Comparison of ENCODE assay signal across 8 cellular contexts in the genomic region with DNA sequence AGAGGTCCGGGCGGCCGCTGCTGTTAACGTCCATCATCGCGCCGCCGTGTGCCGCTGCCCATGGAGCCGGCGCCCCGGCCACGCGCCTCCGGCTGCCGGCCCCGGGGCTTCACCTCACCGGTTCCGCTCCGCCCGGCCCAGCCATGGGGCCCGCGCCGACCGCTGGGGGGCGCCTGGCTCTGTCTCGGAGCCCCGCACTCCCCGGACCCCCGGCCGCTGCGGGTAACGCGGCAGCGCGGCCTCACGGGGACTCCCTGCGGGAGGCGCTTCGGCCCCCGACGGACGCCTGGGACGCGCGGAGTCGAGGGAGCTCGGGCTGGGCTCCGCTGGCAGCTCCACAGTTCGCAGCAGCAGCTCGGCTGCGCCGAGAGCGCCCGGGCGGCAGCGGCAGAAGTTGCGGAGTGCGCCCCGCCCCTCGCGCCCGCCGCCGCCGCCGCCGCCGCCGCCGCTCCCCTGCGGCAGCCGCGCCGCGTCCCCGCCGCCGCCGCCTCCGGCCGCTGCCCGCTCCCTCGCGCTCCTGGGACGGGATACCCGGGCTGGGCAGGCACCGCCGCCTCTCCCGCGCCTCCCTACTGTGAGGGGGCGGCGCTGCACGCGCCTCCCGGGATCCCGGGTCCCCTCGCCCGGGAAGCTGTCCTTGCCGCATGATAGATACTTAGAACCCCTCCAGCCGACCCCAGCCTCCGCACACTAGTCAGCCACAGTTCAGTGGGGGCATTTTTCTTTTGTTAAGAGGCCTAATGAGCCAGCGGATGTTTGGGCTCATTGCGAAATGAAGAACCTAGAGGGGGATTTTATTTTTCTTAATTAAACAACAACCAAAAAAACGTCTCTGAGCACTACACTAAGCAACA. TPM values are rescaled to one million over a fixed set of nuclear protein-coding genes. Genes with fewer than 3 reads are reported as not detected.
DNase-seq lines count a peak whose midpoint lies in the region; ATAC-seq and TF ChIP-seq lines count a peak whose summit lies in the region.

A gene (minus strand): TSS at position 405 of the 854 bp plus-strand sequence. CDS start 368 bp downstream, at position 37.

- H3K4me3 ChIP-seq in AG09309 (ENCODE audit: control insufficient read depth, low read depth, low read length) (peak within 1 kb of the TSS; percentile 55), SK-N-SH (ENCODE audit: low read depth in 2 of 2, low read length in 1 of 2) (peak within 1 kb of the TSS; percentile 52 to 61), right cardiac atrium (ENCODE audit: low read length) (peak within 1 kb of the TSS; percentile 90)

- peak within 1 kb of the TSS; percentile 97 for H2AFZ ChIP-seq in SK-N-SH (ENCODE audit: low read depth)

- no peaks in the 10 kb centered on the region for H3K9me3 Mint-ChIP-seq in activated naive CD8-positive, alpha-beta T cell treated with anti-CD3 and anti-CD28 coated beads, Interleukin-2, amount 50 U/mL, for 24 hours

- peak within 1 kb of the TSS; percentile 69 for H3K27ac Mint-ChIP-seq in activated naive CD8-positive, alpha-beta T cell treated with anti-CD3 and anti-CD28 coated beads, Interleukin-2, amount 50 U/mL, for 24 hours

- intact Hi-C loops in right cardiac atrium (cut with DNase I): loop anchor here in 2 of 4 donors (10.0 kb wide), 2 partner anchors 93 to 103 kb away; no protein-coding TSS in a partner anchor

- no peaks in the 10 kb centered on the region for H3K79me2 ChIP-seq in SK-N-SH (ENCODE audit: insufficient read depth)

- no peaks in the 10 kb centered on the region for H3K36me3 ChIP-seq in SK-N-SH (replicated peaks in 1 of 2; ENCODE audit: control insufficient read depth in 1 of 2, insufficient read depth in 2 of 2, low read length in 1 of 2)

- peak within 1 kb of the TSS; percentile 78 for H3K4me3 Mint-ChIP-seq in activated naive CD8-positive, alpha-beta T cell treated with anti-CD3 and anti-CD28 coated beads, Interleukin-2, amount 50 U/mL, for 24 hours

- ATAC-seq in GM18861 (IDR thresholded peaks at IDR 0.05; ENCODE audit: unreplicated experiment) (peak; percentile 59), HG03097 (IDR thresholded peaks at IDR 0.05; ENCODE audit: low FRiP score, unreplicated experiment) (peak; percentile 68), right cardiac atrium (peak; percentile 91 to 93)
- peak; percentile 75 for ATAC-seq in activated naive CD8-positive, alpha-beta T cell treated with anti-CD3 and anti-CD28 coated beads, Interleukin-2, amount 50 U/mL, for 24 hours

- peaks cover 61% of the 10 kb centered on the region for H3K27me3 Mint-ChIP-seq in activated naive CD8-positive, alpha-beta T cell treated with anti-CD3 and anti-CD28 coated beads, Interleukin-2, amount 50 U/mL, for 24 hours

- no peak for TF ChIP-seq RAD21 in SK-N-SH (IDR thresholded peaks at IDR 0.05; ENCODE audit: low read length)

- H3F3A ChIP-seq in SK-N-SH (replicated peaks; ENCODE audit: insufficient read depth): peaks cover 19% of the 10 kb centered on the region

- POLR2A ChIA-PET in SK-N-SH (lab: Yijun Ruan, JAX): no interaction called here

- CTCF ChIA-PET in SK-N-SH (lab: Yijun Ruan, JAX): interaction anchor here (0.7 to 1.3 kb wide), 4 partner anchors 10 to 103 kb away, joined by 3 to 6 read pairs (median 3); a partner anchor contains a TSS

- TF ChIP-seq CTCF in AG09309 (IDR thresholded peaks at IDR 0.05; ENCODE audit: control insufficient read depth, insufficient read depth, low read depth, low read length, missing control alignments) (peak; percentile 30), SK-N-SH (IDR thresholded peaks at IDR 0.05) (peak; percentile 56)

- peak within 1 kb of the TSS; percentile 78 for H3K4me2 ChIP-seq in SK-N-SH

- H3K9me3 ChIP-seq in SK-N-SH: no peaks in the 10 kb centered on the region
- no peaks in the 10 kb centered on the region for H3K9me3 ChIP-seq in right cardiac atrium (ENCODE audit: control insufficient read depth, low read length)

- no peak for TF ChIP-seq EP300 in SK-N-SH (IDR thresholded peaks at IDR 0.05; ENCODE audit: borderline replicate concordance in 1 of 2, low read depth in 1 of 2, low read length in 1 of 2)

- peaks cover 16% of the 10 kb centered on the region for H3K4me1 Mint-ChIP-seq in activated naive CD8-positive, alpha-beta T cell treated with anti-CD3 and anti-CD28 coated beads, Interleukin-2, amount 50 U/mL, for 24 hours

- H4K20me1 ChIP-seq in SK-N-SH (ENCODE audit: insufficient read depth): no peaks in the 10 kb centered on the region

- H3K27ac ChIP-seq in SK-N-SH (ENCODE audit: low read depth in 2 of 2, low read length in 1 of 2): peak within 1 kb of the TSS in 1 of 2 experiments; percentile 75; a peak in 2 of 4 replicates
- peak within 1 kb of the TSS; percentile 4 for H3K27ac ChIP-seq in right cardiac atrium (ENCODE audit: low read length)

- H3K36me3 Mint-ChIP-seq in activated naive CD8-positive, alpha-beta T cell treated with anti-CD3 and anti-CD28 coated beads, Interleukin-2, amount 50 U/mL, for 24 hours (ENCODE audit: low read depth): no peaks in the 10 kb centered on the region

- peak within 1 kb of the TSS; percentile 49; the same call in 1 of the 2 replicates for H3K9ac ChIP-seq in SK-N-SH

- DNase-seq in AG09309 (ENCODE audit: low read depth) (no peak), SK-N-SH (peak; percentile 90), right cardiac atrium (peak; percentile 55 to 87 (median 84)), retina (peak; percentile 86), DMS79 (lab: John Stamatoyannopoulos, UW) (no peak)
- DNase-seq in activated naive CD8-positive, alpha-beta T cell treated with anti-CD3 and anti-CD28 coated beads, Interleukin-2, amount 50 U/mL, for 24 hours: peak; percentile 68

- no peaks in the 10 kb centered on the region for H3K9me2 ChIP-seq in SK-N-SH

- 10% methylated on average over 5 of the region's 105 CpGs for WGBS in SK-N-SH (ENCODE audit: low lambda C conversion rate)
- 1% methylated on average over 105 of the region's 105 CpGs for WGBS in right cardiac atrium

- H3K27me3 ChIP-seq in SK-N-SH (ENCODE audit: insufficient read depth) (peaks cover 22% of the 10 kb centered on the region), right cardiac atrium (ENCODE audit: control insufficient read depth, insufficient read depth) (peaks cover 2% of the 10 kb centered on the region)

- peaks cover 2 to 8% of the 10 kb centered on the region in 2 experiments; a peak in 2 of 4 replicates for H3K4me1 ChIP-seq in SK-N-SH (ENCODE audit: control insufficient read depth in 1 of 2, insufficient read depth in 2 of 2, low read depth in 1 of 2, low read length in 1 of 2)
- H3K4me1 ChIP-seq in right cardiac atrium (ENCODE audit: control insufficient read depth, insufficient read depth, low read length): no peaks in the 10 kb centered on the region

TF ChIP-seq in SK-N-SH, 30 proteins besides CTCF, POLR2A, EP300 and RAD21 (continues in another document):
- TF ChIP-seq FOSL2 (IDR thresholded peaks at IDR 0.05; ENCODE audit: borderline replicate concordance, low read depth) (no peak), RXRA (IDR thresholded peaks at IDR 0.05; ENCODE audit: borderline replicate concordance, low read depth) (no peak), MXI1 (IDR thresholded peaks at IDR 0.05; ENCODE audit: low read depth, low read length) (no peak), RFX5 (IDR thresholded peaks at IDR 0.05; ENCODE audit: low read length) (no peak), NFIC (IDR thresholded peaks at IDR 0.05; ENCODE audit: borderline replicate concordance) (no peak), YY1 (IDR thresholded peaks at IDR 0.05; ENCODE audit: low read depth) (no peak), SIN3A (IDR thresholded peaks at IDR 0.05; ENCODE audit: borderline replicate concordance, low read depth, low read length) (no peak)
- TF ChIP-seq, protein P1, sequence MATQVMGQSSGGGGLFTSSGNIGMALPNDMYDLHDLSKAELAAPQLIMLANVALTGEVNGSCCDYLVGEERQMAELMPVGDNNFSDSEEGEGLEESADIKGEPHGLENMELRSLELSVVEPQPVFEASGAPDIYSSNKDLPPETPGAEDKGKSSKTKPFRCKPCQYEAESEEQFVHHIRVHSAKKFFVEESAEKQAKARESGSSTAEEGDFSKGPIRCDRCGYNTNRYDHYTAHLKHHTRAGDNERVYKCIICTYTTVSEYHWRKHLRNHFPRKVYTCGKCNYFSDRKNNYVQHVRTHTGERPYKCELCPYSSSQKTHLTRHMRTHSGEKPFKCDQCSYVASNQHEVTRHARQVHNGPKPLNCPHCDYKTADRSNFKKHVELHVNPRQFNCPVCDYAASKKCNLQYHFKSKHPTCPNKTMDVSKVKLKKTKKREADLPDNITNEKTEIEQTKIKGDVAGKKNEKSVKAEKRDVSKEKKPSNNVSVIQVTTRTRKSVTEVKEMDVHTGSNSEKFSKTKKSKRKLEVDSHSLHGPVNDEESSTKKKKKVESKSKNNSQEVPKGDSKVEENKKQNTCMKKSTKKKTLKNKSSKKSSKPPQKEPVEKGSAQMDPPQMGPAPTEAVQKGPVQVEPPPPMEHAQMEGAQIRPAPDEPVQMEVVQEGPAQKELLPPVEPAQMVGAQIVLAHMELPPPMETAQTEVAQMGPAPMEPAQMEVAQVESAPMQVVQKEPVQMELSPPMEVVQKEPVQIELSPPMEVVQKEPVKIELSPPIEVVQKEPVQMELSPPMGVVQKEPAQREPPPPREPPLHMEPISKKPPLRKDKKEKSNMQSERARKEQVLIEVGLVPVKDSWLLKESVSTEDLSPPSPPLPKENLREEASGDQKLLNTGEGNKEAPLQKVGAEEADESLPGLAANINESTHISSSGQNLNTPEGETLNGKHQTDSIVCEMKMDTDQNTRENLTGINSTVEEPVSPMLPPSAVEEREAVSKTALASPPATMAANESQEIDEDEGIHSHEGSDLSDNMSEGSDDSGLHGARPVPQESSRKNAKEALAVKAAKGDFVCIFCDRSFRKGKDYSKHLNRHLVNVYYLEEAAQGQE (IDR thresholded peaks at IDR 0.05; ENCODE audit: low read depth, low read length): no peak
- TF ChIP-seq, protein P2, sequence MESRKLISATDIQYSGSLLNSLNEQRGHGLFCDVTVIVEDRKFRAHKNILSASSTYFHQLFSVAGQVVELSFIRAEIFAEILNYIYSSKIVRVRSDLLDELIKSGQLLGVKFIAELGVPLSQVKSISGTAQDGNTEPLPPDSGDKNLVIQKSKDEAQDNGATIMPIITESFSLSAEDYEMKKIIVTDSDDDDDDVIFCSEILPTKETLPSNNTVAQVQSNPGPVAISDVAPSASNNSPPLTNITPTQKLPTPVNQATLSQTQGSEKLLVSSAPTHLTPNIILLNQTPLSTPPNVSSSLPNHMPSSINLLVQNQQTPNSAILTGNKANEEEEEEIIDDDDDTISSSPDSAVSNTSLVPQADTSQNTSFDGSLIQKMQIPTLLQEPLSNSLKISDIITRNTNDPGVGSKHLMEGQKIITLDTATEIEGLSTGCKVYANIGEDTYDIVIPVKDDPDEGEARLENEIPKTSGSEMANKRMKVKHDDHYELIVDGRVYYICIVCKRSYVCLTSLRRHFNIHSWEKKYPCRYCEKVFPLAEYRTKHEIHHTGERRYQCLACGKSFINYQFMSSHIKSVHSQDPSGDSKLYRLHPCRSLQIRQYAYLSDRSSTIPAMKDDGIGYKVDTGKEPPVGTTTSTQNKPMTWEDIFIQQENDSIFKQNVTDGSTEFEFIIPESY (IDR thresholded peaks at IDR 0.05; ENCODE audit: borderline replicate concordance, low read depth): no peak

RNA-seq across cellular contexts. Expression of the gene that starts here (rescaled TPM):
- polyA plus RNA-seq in SK-N-SH (2012; rRNA removed): 0.16 and 0.24 TPM in 2 replicates
- polyA plus RNA-seq in SK-N-SH (2012; cell fraction: cytosol; rRNA removed): 0.19 and 0.28 TPM in 2 replicates
- 0.10 and 0.15 TPM in 2 replicates for polyA plus RNA-seq in SK-N-SH (2012; cell fraction: nucleus; rRNA removed)
- total RNA-seq in right cardiac atrium: under 1 TPM; 0.14 to 0.58 (median 0.23) TPM
- polyA plus RNA-seq in right cardiac atrium: 0.14 TPM

Comparison
In these comparisons a context has a peak if more than half of its experiments do, and no peak if none do; other contexts are left out.
1. Peak in DNase-seq, H3K4me3 ChIP-seq, H3K9ac ChIP-seq and H3K4me2 ChIP-seq in SK-N-SH; RNA of the gene not detected or under 1 TPM.
2. Peak in DNase-seq, ATAC-seq, H3K4me3 ChIP-seq and H3K27ac ChIP-seq in right cardiac atrium; RNA of the gene not detected or under 1 TPM.
3. DNase-seq: peak in activated naive CD8-positive, alpha-beta T cell treated with anti-CD3 and anti-CD28 coated beads, Interleukin-2, amount 50 U/mL, for 24 hours (single experiment) and retina (single experiment); none in AG09309 (single experiment) and DMS79 (single experiment).
4. Peak in every context shown above with its lines, with median percentiles within 50 percentile points of each other: H3K4me3 ChIP-seq and ATAC-seq.